21 cellular contexts compared by ENCODE assay signal in genomic region chr1:197683280-197683679, GRCh38.
"Had no signal": no experiment of that assay in that cellular context is flagged by ENCODE, and none has a peak within 500 bp of the region (broad histone marks: within the 10 kb centered on the region; RNA-seq: fewer than 3 reads in every experiment).

No MANE protein-coding gene starts in this region.

- DNase-seq: dermis blood vessel endothelial cell; esophagus squamous epithelium; immature natural killer cell; kidney; left cardiac atrium; left ventricle myocardium superior; mucosa of descending colon; naive thymus-derived CD8-positive, alpha-beta T cell; spleen; stimulated activated CD4-positive, alpha-beta T cell treated with anti-CD3 and anti-CD28 coated beads, Interleukin-15, amount 100 ng/mL, for 24 hours; stimulated activated CD4-positive, alpha-beta T cell treated with anti-CD3 and anti-CD28 coated beads, Interleukin-1b, Interleukin-23, amount 100 ng/mL, for 48 hours; stimulated activated CD4-positive, alpha-beta T cell treated with anti-CD3 and anti-CD28 coated beads, Interleukin-4, amount 100 ng/mL, for 24 hours; tibial artery; upper lobe of left lung; uterus had no signal

- H3K4me3 ChIP-seq: esophagus squamous epithelium, gastroesophageal sphincter, lung, mucosa of descending colon, spleen, tibial artery, upper lobe of left lung, uterus had no signal

- H3K27me3 Mint-ChIP-seq: naive thymus-derived CD8-positive, alpha-beta T cell; stimulated activated memory B cell treated with anti-CD40 and anti-IgM and Interleukin-4, amounts not matched to agents 10 μg/mL and 1 μg/mL and 100 μg/mL, for 72 hours; stimulated activated naive CD8-positive, alpha-beta T cell treated with anti-CD3 and anti-CD28 coated beads, Interleukin-15, Interleukin-2, amounts not matched to agents 100 ng/mL and 50 ng/mL, for 24 hours had no signal

- H3K4me1 ChIP-seq: gastroesophageal sphincter, uterus had no signal

- H3K27ac Mint-ChIP-seq: immature natural killer cell; naive thymus-derived CD8-positive, alpha-beta T cell; stimulated activated memory B cell treated with anti-CD40 and anti-IgM and Interleukin-4, amounts not matched to agents 10 μg/mL and 1 μg/mL and 100 μg/mL, for 72 hours; stimulated activated naive CD8-positive, alpha-beta T cell treated with anti-CD3 and anti-CD28 coated beads, Interleukin-15, Interleukin-2, amounts not matched to agents 100 ng/mL and 50 ng/mL, for 24 hours had no signal

- H3K27me3 ChIP-seq: esophagus squamous epithelium, gastroesophageal sphincter, neutrophil, spleen, tibial artery, upper lobe of left lung, uterus had no signal

- ATAC-seq: gastroesophageal sphincter; mucosa of descending colon; naive thymus-derived CD8-positive, alpha-beta T cell; sciatic nerve; stimulated activated memory B cell treated with anti-CD40 and anti-IgM and Interleukin-4, amounts not matched to agents 10 μg/mL and 1 μg/mL and 100 μg/mL, for 72 hours had no signal

- H3K27ac ChIP-seq: esophagus squamous epithelium, gastroesophageal sphincter, neutrophil, spleen, tibial artery, upper lobe of left lung, uterus had no signal

- H3K4me3 Mint-ChIP-seq: immature natural killer cell; naive thymus-derived CD8-positive, alpha-beta T cell; stimulated activated memory B cell treated with anti-CD40 and anti-IgM and Interleukin-4, amounts not matched to agents 10 μg/mL and 1 μg/mL and 100 μg/mL, for 72 hours; stimulated activated naive CD8-positive, alpha-beta T cell treated with anti-CD3 and anti-CD28 coated beads, Interleukin-15, Interleukin-2, amounts not matched to agents 100 ng/mL and 50 ng/mL, for 24 hours had no signal

- H3K9me3 ChIP-seq: neutrophil had no signal

- H3K36me3 ChIP-seq: esophagus squamous epithelium, gastroesophageal sphincter, neutrophil, spleen, upper lobe of left lung, uterus had no signal
